Comparison of ENCODE assay signal across 8 cellular contexts in the genomic region with DNA sequence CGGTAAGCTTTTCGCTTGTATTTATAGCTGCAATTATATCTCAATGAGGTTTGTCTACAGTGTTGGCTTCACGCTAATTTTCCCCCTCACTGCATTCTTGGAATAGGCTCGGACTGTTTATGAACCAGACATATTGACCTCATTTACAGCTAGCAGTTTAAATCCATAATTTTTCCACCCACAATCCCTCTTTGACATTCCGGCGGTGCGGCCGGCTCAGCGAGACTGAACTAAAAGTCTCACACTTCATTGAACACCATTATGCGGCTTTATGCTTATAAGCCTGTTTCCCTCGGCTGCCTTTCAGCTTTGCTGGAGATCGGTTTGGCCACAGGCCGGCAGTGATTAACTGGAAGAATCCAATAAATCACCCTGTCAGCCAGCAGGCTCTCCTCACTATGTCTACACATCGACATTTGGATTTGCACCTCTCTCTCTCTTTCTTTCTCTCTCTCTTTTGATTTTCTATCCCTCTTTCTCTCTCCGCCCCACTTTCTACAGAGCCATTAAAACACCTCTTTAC.
DNase-seq lines count a peak whose midpoint lies in the region; ATAC-seq and TF ChIP-seq lines count a peak whose summit lies in the region.

No MANE protein-coding gene starts in this region.

- peak overlapping the region; percentile 77 for H2AFZ ChIP-seq in neuronal stem cell (ENCODE audit: low read length)

- no peak overlapping the region for H4K91ac ChIP-seq in neuronal stem cell (ENCODE audit: low read depth, low read length, poor library complexity)

- peak; percentile 93 for DNase-seq in Caki2 (ENCODE audit: low read depth)
- peak; percentile 77 to 80 for DNase-seq in NCI-H1930 (lab: John Stamatoyannopoulos, UW)
- DNase-seq in coronary artery (ENCODE audit: low spot score): no peak
- DNase-seq in neuronal stem cell (ENCODE audit: low spot score): peak; percentile 55
- DNase-seq in type B pancreatic cell (ENCODE audit: extremely low spot score, unreplicated experiment): no peak
- DNase-seq in NK-92 (lab: John Stamatoyannopoulos, UW; ENCODE audit: unreplicated experiment): no peak
- no peak for DNase-seq in SIG-M5 treated with dmso at 0.1 percent for 504 hours (lab: John Stamatoyannopoulos, UW; ENCODE audit: unreplicated experiment)

- ATAC-seq in HG03460 (IDR thresholded peaks at IDR 0.05; ENCODE audit: unreplicated experiment): no peak

- H3K27me3 ChIP-seq in neuronal stem cell (ENCODE audit: control insufficient read depth in 3 of 3, insufficient read depth in 3 of 3, low read depth in 1 of 3, low read length in 3 of 3): peaks cover 0 to 35% (median 0%) of the 10 kb centered on the region in 3 experiments

- H2BK5ac ChIP-seq in neuronal stem cell (ENCODE audit: low read length): no peak overlapping the region

- TF ChIP-seq CTCF in coronary artery (IDR thresholded peaks at IDR 0.05) (no peak), type B pancreatic cell (conservative IDR thresholded peaks at IDR 0.05) (no peak)

- no peak overlapping the region for H3K18ac ChIP-seq in neuronal stem cell (ENCODE audit: low read length)

- H3K4me3 ChIP-seq in coronary artery (peak overlapping the region; percentile 48), neuronal stem cell (ENCODE audit: low read length in 2 of 2) (peak overlapping the region in 1 of 2 donors; percentile 26)

- no peak overlapping the region for H2BK15ac ChIP-seq in neuronal stem cell (ENCODE audit: low read length)

- peaks cover 0 to 3% of the 10 kb centered on the region in 2 donors for H3K9me3 ChIP-seq in neuronal stem cell (replicated peaks in 1 of 2; ENCODE audit: control insufficient read depth in 2 of 2, insufficient read depth in 1 of 2, low read depth in 1 of 2, low read length in 2 of 2)

- H3K4me1 Mint-ChIP-seq in type B pancreatic cell (ENCODE audit: unreplicated experiment): no peaks in the 10 kb centered on the region

- no peak overlapping the region for H3K4ac ChIP-seq in neuronal stem cell (ENCODE audit: low read length)

- no peak overlapping the region for H3K9ac ChIP-seq in neuronal stem cell (ENCODE audit: low read depth, low read length, poor library complexity)

- no peak overlapping the region for H2BK12ac ChIP-seq in neuronal stem cell (ENCODE audit: low read length)

- no peak overlapping the region for H2BK120ac ChIP-seq in neuronal stem cell (ENCODE audit: low read depth, low read length)

- no peaks in the 10 kb centered on the region for H3K79me1 ChIP-seq in neuronal stem cell (ENCODE audit: low read depth, low read length)

- H2AK5ac ChIP-seq in neuronal stem cell (ENCODE audit: low read depth, low read length): no peak overlapping the region

- H3K27ac ChIP-seq in coronary artery (no peak overlapping the region), neuronal stem cell (replicated peaks; ENCODE audit: low read length) (peak overlapping the region; percentile 24)

- no CpG with 5 or more reads among the region's 15 CpGs for WGBS in neuronal stem cell (ENCODE audit: extremely low coverage in 2 of 2, insufficient read length in 2 of 2, insufficient replicate concordance in 1 of 2), 2 donors

- H3K27me3 Mint-ChIP-seq in type B pancreatic cell: peaks cover 44% of the 10 kb centered on the region

- H3K4me2 ChIP-seq in neuronal stem cell (ENCODE audit: insufficient read depth, low read length, poor library complexity, severe bottlenecking): peak overlapping the region; percentile 38

- H3K27ac Mint-ChIP-seq in type B pancreatic cell: no peak overlapping the region

- no peak overlapping the region for H3K4me3 Mint-ChIP-seq in type B pancreatic cell

- H3K14ac ChIP-seq in neuronal stem cell (ENCODE audit: low read length): no peak overlapping the region

- H3K36me3 ChIP-seq in neuronal stem cell (replicated peaks in 1 of 2; ENCODE audit: control insufficient read depth in 2 of 2, insufficient read depth in 2 of 2, low read length in 2 of 2): no peaks in the 10 kb centered on the region

- no peaks in the 10 kb centered on the region for H3K36me3 Mint-ChIP-seq in type B pancreatic cell

- peaks cover 4% of the 10 kb centered on the region for H3K9me3 Mint-ChIP-seq in type B pancreatic cell

- H4K8ac ChIP-seq in neuronal stem cell (ENCODE audit: low read depth, low read length): no peak overlapping the region

- no peak overlapping the region for H3K23ac ChIP-seq in neuronal stem cell (ENCODE audit: low read depth, low read length, poor library complexity)

- in situ Hi-C loops in Caki2 (cut with HindIII; ENCODE audit: low pct_unique_long_range_greater_than_20kb, low sequenced_read_pairs): no loop called here

- peaks cover 10 to 28% of the 10 kb centered on the region in 2 donors for H3K4me1 ChIP-seq in neuronal stem cell (ENCODE audit: control insufficient read depth in 2 of 2, insufficient read depth in 1 of 2, low read depth in 1 of 2, low read length in 2 of 2)

Comparison
In these comparisons a context has a peak if more than half of its experiments do, and no peak if none do; other contexts are left out.
1. DNase-seq: peak in Caki2 (single experiment), NCI-H1930 (2 of 2) and neuronal stem cell (single experiment); none in coronary artery (single experiment), type B pancreatic cell (single experiment), NK-92 (single experiment) and SIG-M5 treated with dmso at 0.1 percent for 504 hours (single experiment).